ENCODE assay signal across 20 cellular contexts in the genomic region with DNA sequence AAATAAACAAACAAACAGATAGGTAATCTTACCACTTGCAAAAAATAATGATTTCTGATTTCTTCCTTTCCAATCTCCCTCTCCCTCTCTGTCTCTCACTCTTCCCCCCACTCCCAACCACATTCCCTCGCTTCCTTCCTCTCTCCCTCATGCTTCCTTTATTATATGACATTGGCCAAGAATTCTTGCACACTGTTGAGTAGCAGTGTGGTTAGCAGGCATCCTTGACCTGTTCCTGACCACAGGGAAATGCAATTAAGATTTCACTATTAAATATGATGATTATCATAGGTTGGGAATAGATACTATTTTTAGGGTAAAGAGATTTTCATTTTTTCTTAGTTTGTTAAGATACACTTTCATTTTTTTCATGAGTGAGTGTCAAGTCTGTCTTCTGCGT. TPM values are rescaled to one million over a fixed set of nuclear protein-coding genes. Genes with fewer than 3 reads are reported as not detected.
DNase-seq lines count a peak whose midpoint lies in the region; ATAC-seq, FAIRE-seq and TF ChIP-seq lines count a peak whose summit lies in the region.
"Had no signal": no experiment of that assay in that cellular context is flagged by ENCODE, and none has a peak within 500 bp of the region (broad histone marks: within the 10 kb centered on the region; RNA-seq: fewer than 3 reads in every experiment).

No MANE protein-coding gene starts in this region.

- H2AK5ac ChIP-seq in H1 (ENCODE audit: low read depth, low read length) (no peak overlapping the region), trophoblast cell (ENCODE audit: low read length) (no peak overlapping the region)

- no peak overlapping the region for H4K12ac ChIP-seq in trophoblast cell (ENCODE audit: low read depth, low read length)

- H3K4me3 ChIP-seq in PC-3 (ENCODE audit: low read length) (no peak overlapping the region), H1 (ENCODE audit: extremely low read depth in 1 of 4, insufficient read depth in 2 of 4, low read depth in 3 of 4, low read length in 4 of 4) (no peak overlapping the region), trophoblast cell (ENCODE audit: low read depth, low read length) (no peak overlapping the region)
- H3K4me3 ChIP-seq: A549, GM23248 had no signal

- no peak for FAIRE-seq in H1 (lab: Jason Lieb, UNC)
- FAIRE-seq: A549, D721Med, HepG2, HTR-8/SVneo had no signal

- peak; percentile 23 for DNase-seq in HT-29 (ENCODE audit: low spot score)
- DNase-seq in PC-3 = peak; percentile 41
- DNase-seq in H1 (ENCODE audit: low read depth in 1 of 2, low spot score in 2 of 2) = no peak
- no peak for DNase-seq in trophoblast cell
- no peak for DNase-seq in HCEC 1CT
- no peak for DNase-seq in stimulated activated naive CD8-positive, alpha-beta T cell treated with anti-CD3 and anti-CD28 coated beads, Interleukin-15, Interleukin-2, amounts not matched to agents 100 U/mL and 50 U/mL, for 24 hours
- DNase-seq in GM19238 (ENCODE audit: insufficient read length, low spot score) = no peak
- DNase-seq: BE2C; CD8-positive, alpha-beta T cell; COR-L47; DND-41; GF-D8; GM23248; H7 had no signal

- H3K79me2 ChIP-seq in PC-3 (ENCODE audit: low read length) (no peaks in the 10 kb centered on the region), H1 (ENCODE audit: control insufficient read depth in 1 of 2, insufficient read depth in 2 of 2, low read length in 2 of 2) (no peaks in the 10 kb centered on the region), trophoblast cell (ENCODE audit: control insufficient read depth, insufficient read depth, low read length, poor library complexity) (no peaks in the 10 kb centered on the region)

- no peaks in the 10 kb centered on the region for H4K20me1 ChIP-seq in PC-3 (ENCODE audit: low read length)
- no peaks in the 10 kb centered on the region for H4K20me1 ChIP-seq in H1 (replicated peaks in 1 of 2; ENCODE audit: control insufficient read depth in 1 of 2, insufficient read depth in 2 of 2, low read length in 2 of 2)

- H2BK12ac ChIP-seq in H1 (ENCODE audit: low read depth, low read length) (0 out of 2 replicates have a peak overlapping the region, but pooled peaks have one; percentile 50), trophoblast cell (ENCODE audit: low read length) (no peak overlapping the region)

- H2BK5ac ChIP-seq in H1 (ENCODE audit: low read depth, low read length) = no peak overlapping the region
- no peak overlapping the region for H2BK5ac ChIP-seq in trophoblast cell (ENCODE audit: low read depth, low read length, poor library complexity)

- H3K9ac ChIP-seq in PC-3 (ENCODE audit: low read length) = no peak overlapping the region
- H3K9ac ChIP-seq in H1 (replicated peaks in 1 of 4; ENCODE audit: extremely low read depth in 1 of 4, low read depth in 3 of 4, low read length in 3 of 4) = no peak overlapping the region
- no peak overlapping the region for H3K9ac ChIP-seq in trophoblast cell (ENCODE audit: low read length)
- H3K9ac ChIP-seq: GM23248 had no signal

- TF ChIP-seq CTCF in PC-3 (conservative IDR thresholded peaks at IDR 0.05; ENCODE audit: low read depth, low read length) = no peak
- TF ChIP-seq CTCF in H1 (IDR thresholded peaks at IDR 0.05; ENCODE audit: control extremely low read depth in 1 of 3, insufficient read depth in 1 of 3, low read depth in 1 of 3, low read length in 3 of 3) = no peak

- H3K4me1 ChIP-seq in PC-3 (ENCODE audit: insufficient read depth, low read length) (peaks cover 32% of the 10 kb centered on the region), H1 (replicated peaks in 1 of 4; ENCODE audit: control insufficient read depth in 3 of 4, insufficient read depth in 4 of 4, low read length in 3 of 4) (no peaks in the 10 kb centered on the region), trophoblast cell (ENCODE audit: control insufficient read depth in 1 of 2, insufficient read depth in 2 of 2, low read length in 2 of 2) (peaks cover 0 to 1% of the 10 kb centered on the region in 2 experiments)
- H3K4me1 ChIP-seq: A549, BE2C had no signal

- no peak for TF ChIP-seq EP300 in H1 (IDR thresholded peaks at IDR 0.05; ENCODE audit: borderline replicate concordance in 1 of 2, low read depth in 2 of 2, low read length in 2 of 2)

- H3K18ac ChIP-seq in H1 (ENCODE audit: extremely low read depth, low read length) (no peak overlapping the region), trophoblast cell (ENCODE audit: low read length) (no peak overlapping the region)

- 89 to 100% methylated on average over 1 to 2 of the region's 2 CpGs for WGBS in H1 (ENCODE audit: extremely low coverage in 1 of 2, insufficient coverage in 1 of 2, insufficient read length in 1 of 2, insufficient replicate concordance in 2 of 2, low coverage in 1 of 2, low lambda C conversion rate in 2 of 2, missing lambda C conversion rate in 1 of 2), 2 experiments
- 100% methylated on average over 1 of the region's 2 CpGs for WGBS in trophoblast cell (ENCODE audit: extremely low coverage, insufficient coverage, insufficient read length)

- H3K9me3 ChIP-seq in PC-3 (ENCODE audit: low read length) (no peaks in the 10 kb centered on the region), H1 (ENCODE audit: insufficient read depth in 2 of 2, low read depth in 1 of 2, low read length in 1 of 2) (peaks cover 7 to 9% of the 10 kb centered on the region in 2 experiments), trophoblast cell (ENCODE audit: insufficient read depth, low read depth, low read length) (peaks cover 1% of the 10 kb centered on the region)
- H3K9me3 ChIP-seq: BE2C had no signal

- H3K14ac ChIP-seq in H1 (ENCODE audit: insufficient read length) (no peak overlapping the region), trophoblast cell (ENCODE audit: low read length) (no peak overlapping the region)

- H3K27ac ChIP-seq in PC-3 (ENCODE audit: low read length) (no peak overlapping the region), H1 (ENCODE audit: low read depth, low read length) (no peak overlapping the region), trophoblast cell (ENCODE audit: low read depth, low read length) (no peak overlapping the region)
- H3K27ac ChIP-seq: A549, GM23248 had no signal

- H3K4me2 ChIP-seq in PC-3 (ENCODE audit: low read length) (no peak overlapping the region), H1 (ENCODE audit: insufficient read depth in 1 of 2, low read depth in 2 of 2, low read length in 2 of 2) (no peak overlapping the region), trophoblast cell (ENCODE audit: low read length) (no peak overlapping the region)
- H3K4me2 ChIP-seq: A549 had no signal

- H2AFZ ChIP-seq in PC-3 (ENCODE audit: low read length) = no peak overlapping the region
- H2AFZ ChIP-seq in H1 (ENCODE audit: low read length) = no peak overlapping the region
- no peak overlapping the region for H2AFZ ChIP-seq in trophoblast cell (ENCODE audit: insufficient read depth, low read length, poor library complexity)
- H2AFZ ChIP-seq: GM23248 had no signal

- no peak for TF ChIP-seq RAD21 in H1 (IDR thresholded peaks at IDR 0.05 in 1 of 2, conservative IDR thresholded peaks at IDR 0.05 in 1 of 2; ENCODE audit: low read depth in 2 of 2, low read length in 2 of 2)

- no peak overlapping the region for H4K91ac ChIP-seq in H1 (replicated peaks; ENCODE audit: insufficient read length, low read length)
- peak overlapping the region; percentile 52 for H4K91ac ChIP-seq in trophoblast cell (ENCODE audit: low read depth, low read length)

- no peak overlapping the region for H3K23ac ChIP-seq in H1 (ENCODE audit: insufficient read length)
- no peak overlapping the region for H3K23ac ChIP-seq in trophoblast cell (ENCODE audit: low read length)

- CTCF ChIA-PET in PC-3 (lab: Charles Lee) (no interaction called here), H1 (lab: Charles Lee; ENCODE audit: partially characterized antibody) (interaction anchor here (0.9 to 1.3 kb wide), 2 partner anchors 11 to 32 kb away, joined by 3 to 4 read pairs; a partner anchor contains a TSS)

- BruUV-seq in PC-3 (replicated peaks; lab: Mats Ljungman, UMichigan) = no TSS peak

- H2BK15ac ChIP-seq in H1 (ENCODE audit: low read length) = no peak overlapping the region

- no peak overlapping the region for H3K56ac ChIP-seq in H1 (replicated peaks; ENCODE audit: insufficient read length, low read depth, low read length)

- no peak overlapping the region for H3K4ac ChIP-seq in H1 (replicated peaks; ENCODE audit: insufficient read length, low read depth, low read length)
- no peak overlapping the region for H3K4ac ChIP-seq in trophoblast cell (ENCODE audit: low read depth, low read length)

- no peaks in the 10 kb centered on the region for H3K9me2 ChIP-seq in PC-3 (replicated peaks; ENCODE audit: low read length)

- peak; percentile 34; the same call in 1 of the 2 replicates for ATAC-seq in PC-3
- ATAC-seq in stimulated activated naive CD8-positive, alpha-beta T cell treated with anti-CD3 and anti-CD28 coated beads, Interleukin-15, Interleukin-2, amounts not matched to agents 100 U/mL and 50 U/mL, for 24 hours = no peak
- ATAC-seq: A549; CD8-positive, alpha-beta T cell; HepG2 had no signal

- H3K27me3 ChIP-seq in PC-3 (ENCODE audit: low read length) (no peaks in the 10 kb centered on the region), H1 (replicated peaks in 1 of 4; ENCODE audit: control insufficient read depth in 3 of 4, extremely low read depth in 1 of 4, insufficient read depth in 3 of 4, low read length in 3 of 4) (no peaks in the 10 kb centered on the region), trophoblast cell (ENCODE audit: insufficient read depth, low read length) (no peaks in the 10 kb centered on the region)
- H3K27me3 ChIP-seq: BE2C had no signal

- no peak overlapping the region for H4K8ac ChIP-seq in H1 (ENCODE audit: extremely low read depth, insufficient read depth, low read length)
- H4K8ac ChIP-seq in trophoblast cell (ENCODE audit: low read depth, low read length) = no peak overlapping the region

- H3K79me1 ChIP-seq in H1 (ENCODE audit: low read depth, low read length) (no peaks in the 10 kb centered on the region), trophoblast cell (ENCODE audit: low read length) (no peaks in the 10 kb centered on the region)

- no peaks in the 10 kb centered on the region for H3K36me3 ChIP-seq in PC-3 (ENCODE audit: low read depth, low read length)
- peaks cover 0 to 6% (median 0%) of the 10 kb centered on the region in 4 experiments; a peak in 2 of 8 replicates for H3K36me3 ChIP-seq in H1 (ENCODE audit: control insufficient read depth in 2 of 4, insufficient read depth in 4 of 4, low read length in 3 of 4)
- no peaks in the 10 kb centered on the region for H3K36me3 ChIP-seq in trophoblast cell (ENCODE audit: control insufficient read depth in 1 of 2, insufficient read depth in 2 of 2, low read length in 2 of 2)
- H3K36me3 ChIP-seq: BE2C had no signal

- no peaks in the 10 kb centered on the region for H3K23me2 ChIP-seq in H1 (ENCODE audit: low read depth, low read length)

- H2BK120ac ChIP-seq in H1 (replicated peaks; ENCODE audit: low read depth, low read length) = no peak overlapping the region
- no peak overlapping the region for H2BK120ac ChIP-seq in trophoblast cell (ENCODE audit: insufficient read depth, low read length, poor library complexity)

- H2BK20ac ChIP-seq in H1 (ENCODE audit: low read length) = peak overlapping the region; percentile 77; the same call in 1 of the 2 replicates

- POLR2A ChIA-PET in PC-3 (lab: Charles Lee; ENCODE audit: unreplicated experiment) (no interaction called here), H1 (lab: Charles Lee; ENCODE audit: partially characterized antibody) (interaction anchor here (0.6 to 1.3 kb wide), 3 partner anchors 8 to 31 kb away, joined by 3 to 4 read pairs (median 3); a partner anchor contains a TSS)

- H4K5ac ChIP-seq in H1 (ENCODE audit: insufficient read length, low read depth, low read length) = no peak overlapping the region

- TF ChIP-seq POLR2A in H1 (IDR thresholded peaks at IDR 0.05; ENCODE audit: control extremely low read depth in 1 of 2, low read depth in 2 of 2, low read length in 2 of 2) = no peak

- intact Hi-C loops in PC-3 (cut with micrococcal nuclease) = no loop called here

- no peaks in the 10 kb centered on the region for H3F3A ChIP-seq in PC-3 (ENCODE audit: low read length, unreplicated experiment)

RNA-seq across cellular contexts. Expression of a gene that starts 14.7 kb away (rescaled TPM):
- 61.8 and 73.6 TPM in 2 replicates for total RNA-seq in HT-29 (2014; rRNA removed; shearing (Covaris generic))
- total RNA-seq in PC-3 (2014; rRNA removed) = 5.4 and 5.6 TPM in 2 replicates
- 2.6 and 2.8 TPM in 2 replicates for total RNA-seq in H1 (2021; fragmentation: NEBNext Ultra II Directional; extraction: Animal tissue kit (Norgen Biotek cat#: 25700))
- 3.9 and 4.1 TPM in 2 replicates for polyA plus RNA-seq in H1 (2011; rRNA removed)
- polyA plus RNA-seq in H1 (2011; cell fraction: cytosol; rRNA removed) = 5.8 TPM
- 5.1 TPM for polyA plus RNA-seq in H1 (2011; cell fraction: nucleus; rRNA removed)
- polyA plus RNA-seq in H1 (2012, experiment 1 of 2) = 2.6 to 3.9 TPM (median 3.2 TPM) in 4 replicates
- 1.5 TPM for polyA plus RNA-seq in H1 (2012, experiment 2 of 2)
- polyA plus RNA-seq in H1 (2013, experiment 1 of 2) = 1.1 TPM
- 1.7 TPM for polyA plus RNA-seq in H1 (2013, experiment 2 of 2)
- polyA minus RNA-seq in H1 (2011; rRNA and poly(A)+ RNA removed) = 1.00 and 1.6 TPM in 2 replicates
- 2.1 TPM for polyA minus RNA-seq in H1 (2011; cell fraction: cytosol; rRNA and poly(A)+ RNA removed)
- 2.8 TPM for polyA minus RNA-seq in H1 (2011; cell fraction: nucleus; rRNA and poly(A)+ RNA removed)
- polyA plus RNA-seq in trophoblast cell (2013) = 0.79 and 0.99 TPM in 2 replicates

RNA-seq across cellular contexts. Expression of a gene that starts 16.0 kb away (rescaled TPM):
- total RNA-seq in HT-29 (2014; rRNA removed; shearing (Covaris generic)) = not detected in 2 replicates
- 0.07 TPM in 1 of 2 replicates, not detected in the other for total RNA-seq in PC-3 (2014; rRNA removed)
- total RNA-seq in H1 (2021; fragmentation: NEBNext Ultra II Directional; extraction: Animal tissue kit (Norgen Biotek cat#: 25700)) = 1.3 and 1.6 TPM in 2 replicates
- polyA plus RNA-seq in H1 (2011; rRNA removed) = 2.9 and 3.2 TPM in 2 replicates
- polyA plus RNA-seq in H1 (2011; cell fraction: cytosol; rRNA removed) = 2.7 TPM
- 3.4 TPM for polyA plus RNA-seq in H1 (2011; cell fraction: nucleus; rRNA removed)
- 1.1 to 1.9 TPM (median 1.6 TPM) in 4 replicates for polyA plus RNA-seq in H1 (2012, experiment 1 of 2)
- 1.1 TPM for polyA plus RNA-seq in H1 (2012, experiment 2 of 2)
- 0.83 TPM for polyA plus RNA-seq in H1 (2013, experiment 1 of 2)
- 0.90 TPM for polyA plus RNA-seq in H1 (2013, experiment 2 of 2)
- 3.0 and 3.5 TPM in 2 replicates for polyA minus RNA-seq in H1 (2011; rRNA and poly(A)+ RNA removed)
- polyA minus RNA-seq in H1 (2011; cell fraction: cytosol; rRNA and poly(A)+ RNA removed) = not detected
- polyA minus RNA-seq in H1 (2011; cell fraction: nucleus; rRNA and poly(A)+ RNA removed) = 1.7 TPM
- polyA plus RNA-seq in trophoblast cell (2013) = 1.4 and 1.5 TPM in 2 replicates
- total RNA-seq: CD8-positive, alpha-beta T cell; GM23248; HepG2 had no signal
- polyA plus RNA-seq: A549, AG04450, GM23248, HepG2 had no signal

RNA-seq across cellular contexts. Expression of a gene that starts 30.9 kb away (rescaled TPM):
- 0.21 and 0.79 TPM in 2 replicates for total RNA-seq in HT-29 (2014; rRNA removed; shearing (Covaris generic))
- not detected in 2 replicates for total RNA-seq in PC-3 (2014; rRNA removed)
- total RNA-seq in H1 (2021; fragmentation: NEBNext Ultra II Directional; extraction: Animal tissue kit (Norgen Biotek cat#: 25700)) = 12.8 and 16.0 TPM in 2 replicates
- polyA plus RNA-seq in H1 (2011; rRNA removed) = 11.4 and 18.7 TPM in 2 replicates
- 22.1 TPM for polyA plus RNA-seq in H1 (2011; cell fraction: cytosol; rRNA removed)
- polyA plus RNA-seq in H1 (2011; cell fraction: nucleus; rRNA removed) = 11.7 TPM
- polyA plus RNA-seq in H1 (2012, experiment 1 of 2) = 12.8 to 17.8 TPM (median 16.1 TPM) in 4 replicates
- polyA plus RNA-seq in H1 (2012, experiment 2 of 2) = 4.1 TPM
- polyA plus RNA-seq in H1 (2013, experiment 1 of 2) = 5.2 TPM
- 5.3 TPM for polyA plus RNA-seq in H1 (2013, experiment 2 of 2)
- 37.8 and 40.3 TPM in 2 replicates for polyA minus RNA-seq in H1 (2011; rRNA and poly(A)+ RNA removed)
- 8.9 TPM for polyA minus RNA-seq in H1 (2011; cell fraction: cytosol; rRNA and poly(A)+ RNA removed)
- 14.6 TPM for polyA minus RNA-seq in H1 (2011; cell fraction: nucleus; rRNA and poly(A)+ RNA removed)
- polyA plus RNA-seq in trophoblast cell (2013) = 3.1 TPM in 2 replicates
- total RNA-seq: CD8-positive, alpha-beta T cell; GM23248; HepG2 had no signal
- polyA plus RNA-seq: AG04450, GM23248, HepG2 had no signal

RNA-seq across cellular contexts. Expression of a gene that starts 41.3 kb away (rescaled TPM):
- 0.57 and 4.2 TPM in 2 replicates for total RNA-seq in HT-29 (2014; rRNA removed; shearing (Covaris generic))
- 3.0 and 5.6 TPM in 2 replicates for total RNA-seq in PC-3 (2014; rRNA removed)
- total RNA-seq in H1 (2021; fragmentation: NEBNext Ultra II Directional; extraction: Animal tissue kit (Norgen Biotek cat#: 25700)) = 0.61 TPM in 1 of 2 replicates, not detected in the other
- 0.39 and 0.42 TPM in 2 replicates for polyA plus RNA-seq in H1 (2011; rRNA removed)
- polyA plus RNA-seq in H1 (2011; cell fraction: cytosol; rRNA removed) = 0.36 TPM
- 0.64 TPM for polyA plus RNA-seq in H1 (2011; cell fraction: nucleus; rRNA removed)
- polyA plus RNA-seq in H1 (2012, experiment 1 of 2) = 0.28 to 0.50 TPM in 2 of 4 replicates, not detected in the others
- polyA plus RNA-seq in H1 (2012, experiment 2 of 2) = not detected
- 0.10 TPM for polyA plus RNA-seq in H1 (2013, experiment 1 of 2)
- polyA plus RNA-seq in H1 (2013, experiment 2 of 2) = 0.26 TPM
- not detected in 2 replicates for polyA minus RNA-seq in H1 (2011; rRNA and poly(A)+ RNA removed)
- not detected for polyA minus RNA-seq in H1 (2011; cell fraction: cytosol; rRNA and poly(A)+ RNA removed)
- polyA minus RNA-seq in H1 (2011; cell fraction: nucleus; rRNA and poly(A)+ RNA removed) = not detected
- 0.18 and 0.22 TPM in 2 replicates for polyA plus RNA-seq in trophoblast cell (2013)
- total RNA-seq: GM23248, H7, HepG2 had no signal
- polyA plus RNA-seq: AG04450, CD14-positive monocyte, GM23248 had no signal

Comparison
In these comparisons a context has a peak if more than half of its experiments do, and no peak if none do; other contexts are left out.
1. DNase-seq: peak in HT-29 (single experiment) and PC-3 (single experiment); none in H1 (0 of 2), trophoblast cell (0 of 2), HCEC 1CT (single experiment), stimulated activated naive CD8-positive, alpha-beta T cell treated with anti-CD3 and anti-CD28 coated beads, Interleukin-15, Interleukin-2, amounts not matched to agents 100 U/mL and 50 U/mL, for 24 hours (single experiment) and GM19238 (single experiment).